Comparison of ENCODE assay signal across 9 cellular contexts in the genomic region with DNA sequence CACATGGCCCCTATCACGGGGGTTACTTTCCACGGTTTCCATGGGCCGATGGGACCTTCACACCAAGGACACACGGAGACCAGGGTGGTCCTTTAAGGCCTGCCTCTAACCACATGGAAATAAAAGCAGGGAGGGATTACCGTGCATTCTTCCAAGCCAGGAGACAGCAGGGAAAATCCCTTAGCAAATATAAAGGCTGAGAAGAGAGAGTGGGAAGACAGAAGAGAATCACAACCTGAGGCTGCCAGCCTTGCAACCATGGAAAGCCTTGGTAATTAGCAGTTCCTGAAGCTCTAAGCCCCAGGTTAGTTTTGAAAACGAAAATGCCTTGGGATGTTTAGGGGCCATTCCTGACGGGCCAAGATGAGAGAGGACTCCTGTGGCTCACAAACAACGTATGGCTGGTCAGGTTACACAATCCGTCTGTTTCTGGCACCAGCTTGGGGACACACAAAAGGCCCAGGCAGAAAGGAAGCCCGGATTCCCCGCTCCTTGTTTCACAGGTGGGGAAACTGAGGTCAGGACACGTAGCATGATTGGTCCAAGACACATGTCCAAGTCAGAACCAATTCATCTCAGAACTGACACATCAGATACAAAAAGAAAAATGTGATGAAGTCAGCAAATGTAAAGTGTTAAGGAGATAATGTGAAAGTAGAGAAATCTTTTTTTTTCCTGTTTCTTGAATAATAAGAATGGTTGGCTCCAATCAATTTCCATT. TPM values are rescaled to one million over a fixed set of nuclear protein-coding genes. Genes with fewer than 3 reads are reported as not detected.
DNase-seq lines count a peak whose midpoint lies in the region; ATAC-seq, FAIRE-seq and TF ChIP-seq lines count a peak whose summit lies in the region.
"Had no signal": no experiment of that assay in that cellular context is flagged by ENCODE, and none has a peak within 500 bp of the region (broad histone marks: within the 10 kb centered on the region; RNA-seq: fewer than 3 reads in every experiment).

No MANE protein-coding gene starts in this region.

- no peaks in the 10 kb centered on the region for H3K27me3 Mint-ChIP-seq in activated naive CD8-positive, alpha-beta T cell

- peaks cover 3% of the 10 kb centered on the region; the same call in 1 of the 2 replicates for H4K20me1 ChIP-seq in HepG2 (ENCODE audit: insufficient read depth, low read length)

- TF ChIP-seq EP300 in HepG2 (IDR thresholded peaks at IDR 0.05; ENCODE audit: low read depth in 2 of 2, low read length in 2 of 2) (no peak), HepG2 (CRISPR knock-in tag; IDR thresholded peaks at IDR 0.05; ENCODE audit: borderline replicate concordance) (no peak)

- H3K4me3 Mint-ChIP-seq in activated naive CD8-positive, alpha-beta T cell: peak overlapping the region; percentile 95

- intact Hi-C loops in HepG2 (cut with micrococcal nuclease; ENCODE audit: unreplicated experiment): no loop called here
- intact Hi-C loops in right lobe of liver (cut with DNase I): no loop called here

- peak overlapping the region; percentile 95 for H3K27ac Mint-ChIP-seq in activated naive CD8-positive, alpha-beta T cell

- in situ Hi-C loops in HepG2 (cut with HindIII; ENCODE audit: extremely low pct_ligation_motif_present, low pct_unique_long_range_greater_than_20kb): no loop called here
- in situ Hi-C loops in GM13977 (cut with MboI; ENCODE audit: low pct_unique_long_range_greater_than_20kb, low sequenced_read_pairs, unreplicated experiment): no loop called here

- no peak overlapping the region for H3K4me3 ChIP-seq in HepG2 (replicated peaks in 1 of 3; ENCODE audit: insufficient read depth in 1 of 3, low read depth in 2 of 3, low read length in 3 of 3)
- peak overlapping the region in 1 of 3 donors; percentile 63 for H3K4me3 ChIP-seq in right lobe of liver
- H3K4me3 ChIP-seq in mesodermal cell (ENCODE audit: extremely low read depth, insufficient read depth, low read length, poor library complexity, severe bottlenecking): peak overlapping the region; percentile 66

- DNase-seq in HepG2 (ENCODE audit: low spot score) (no peak), right lobe of liver (no peak), GM13977 (ENCODE audit: low spot score) (no peak), DMS79 (lab: John Stamatoyannopoulos, UW) (no peak), HuH-7.5 (ENCODE audit: low spot score) (no peak), NCI-H1105 treated with DMSO at 0.1 percent for 48 hours (lab: John Stamatoyannopoulos, UW) (no peak)
- DNase-seq: NCI-H187 had no signal

- H3K36me3 ChIP-seq in HepG2 (replicated peaks in 1 of 2; ENCODE audit: control insufficient read depth in 1 of 2, insufficient read depth in 2 of 2, low read length in 2 of 2) (no peaks in the 10 kb centered on the region), right lobe of liver (no peaks in the 10 kb centered on the region), mesodermal cell (ENCODE audit: control insufficient read depth, insufficient read depth, low read length) (peaks cover 8% of the 10 kb centered on the region)

- TF ChIP-seq POLR2A in HepG2 (IDR thresholded peaks at IDR 0.05; ENCODE audit: insufficient read depth in 1 of 2, low read depth in 2 of 2, low read length in 2 of 2) (no peak), right lobe of liver (IDR thresholded peaks at IDR 0.05) (no peak)

- H3K4me1 ChIP-seq in HepG2 (ENCODE audit: insufficient read depth, low read length) (no peaks in the 10 kb centered on the region), right lobe of liver (no peaks in the 10 kb centered on the region), mesodermal cell (ENCODE audit: control insufficient read depth, insufficient read depth, low read length, poor library complexity, severe bottlenecking) (peaks cover 24% of the 10 kb centered on the region)

- CTCF ChIA-PET in HepG2 (lab: Yijun Ruan, JAX; ENCODE audit: low intra/inter-chr PET ratio, low total read pairs): no interaction called here

- no peak overlapping the region for H3K4me2 ChIP-seq in HepG2 (ENCODE audit: low read depth, low read length)

- H3K9me3 Mint-ChIP-seq in activated naive CD8-positive, alpha-beta T cell (ENCODE audit: low read depth): no peaks in the 10 kb centered on the region

- no peak for ATAC-seq in HepG2
- ATAC-seq in right lobe of liver: no peak

- H3K27me3 ChIP-seq in HepG2 (ENCODE audit: control insufficient read depth in 1 of 2, insufficient read depth in 2 of 2, low read length in 2 of 2) (peaks cover 27 to 92% of the 10 kb centered on the region in 2 experiments), right lobe of liver (no peaks in the 10 kb centered on the region)

- no peak overlapping the region for H2AFZ ChIP-seq in HepG2 (ENCODE audit: low read length)

- no peaks in the 10 kb centered on the region for H3K79me2 ChIP-seq in HepG2 (ENCODE audit: insufficient read depth, low read length)

- H3K4me1 Mint-ChIP-seq in activated naive CD8-positive, alpha-beta T cell (ENCODE audit: low read depth): peaks cover 66% of the 10 kb centered on the region

- TF ChIP-seq CTCF in HepG2 (CRISPR knock-in tag; IDR thresholded peaks at IDR 0.05): no peak
- no peak for TF ChIP-seq CTCF in right lobe of liver (IDR thresholded peaks at IDR 0.05)
- no peak for TF ChIP-seq CTCF in GM13977 (IDR thresholded peaks at IDR 0.05; ENCODE audit: extremely low read depth, insufficient read depth, missing control alignments)

- no peak for FAIRE-seq in HepG2 (lab: Jason Lieb, UNC)

- H3K9me3 ChIP-seq in HepG2 (ENCODE audit: low read length): no peaks in the 10 kb centered on the region
- H3K9me3 ChIP-seq in right lobe of liver: no peaks in the 10 kb centered on the region
- no peaks in the 10 kb centered on the region for H3K9me3 ChIP-seq in mesodermal cell (ENCODE audit: control insufficient read depth, low read length)

- no peak overlapping the region for H3K9ac ChIP-seq in HepG2 (ENCODE audit: insufficient read depth, low read depth, low read length)

- POLR2A ChIA-PET in HepG2 (lab: Yijun Ruan, JAX): no interaction called here

- no peak overlapping the region for H3K27ac ChIP-seq in HepG2 (ENCODE audit: extremely low read length, insufficient read depth, low read length)
- H3K27ac ChIP-seq in right lobe of liver: no peak overlapping the region
- no peak overlapping the region for H3K27ac ChIP-seq in mesodermal cell (ENCODE audit: low read depth, low read length, severe bottlenecking)

- no TSS peak for BruUV-seq in HepG2 (replicated peaks; lab: Mats Ljungman, UMichigan)

- H3K36me3 Mint-ChIP-seq in activated naive CD8-positive, alpha-beta T cell: no peaks in the 10 kb centered on the region

- WGBS in HepG2 (ENCODE audit: low lambda C conversion rate): 8% methylated on average over 12 of the region's 12 CpGs
- WGBS in right lobe of liver (ENCODE audit: insufficient coverage, low coverage, low lambda C conversion rate, missing lambda C conversion rate): 44% methylated on average over 11 of the region's 12 CpGs
- 41 to 46% methylated on average over 8 to 9 of the region's 12 CpGs for WGBS in mesodermal cell (ENCODE audit: insufficient coverage in 2 of 2), 2 experiments

- no peak for TF ChIP-seq RAD21 in HepG2 (CRISPR knock-in tag; IDR thresholded peaks at IDR 0.05)

TF ChIP-seq in HepG2, 621 proteins besides CTCF, POLR2A, EP300 and RAD21 (continues in another document):
- TF ChIP-seq MAFK (conservative IDR thresholded peaks at IDR 0.05 in 1 of 2, IDR thresholded peaks at IDR 0.05 in 1 of 2; ENCODE audit: low read length in 2 of 2): peak; percentile 97 to 98
- TF ChIP-seq TRIM24 (CRISPR knock-in tag; IDR thresholded peaks at IDR 0.05): no peak
- TF ChIP-seq, protein P1, sequence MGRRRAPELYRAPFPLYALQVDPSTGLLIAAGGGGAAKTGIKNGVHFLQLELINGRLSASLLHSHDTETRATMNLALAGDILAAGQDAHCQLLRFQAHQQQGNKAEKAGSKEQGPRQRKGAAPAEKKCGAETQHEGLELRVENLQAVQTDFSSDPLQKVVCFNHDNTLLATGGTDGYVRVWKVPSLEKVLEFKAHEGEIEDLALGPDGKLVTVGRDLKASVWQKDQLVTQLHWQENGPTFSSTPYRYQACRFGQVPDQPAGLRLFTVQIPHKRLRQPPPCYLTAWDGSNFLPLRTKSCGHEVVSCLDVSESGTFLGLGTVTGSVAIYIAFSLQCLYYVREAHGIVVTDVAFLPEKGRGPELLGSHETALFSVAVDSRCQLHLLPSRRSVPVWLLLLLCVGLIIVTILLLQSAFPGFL (CRISPR knock-in tag; IDR thresholded peaks at IDR 0.05): no peak
- TF ChIP-seq MEIS1 (CRISPR knock-in tag; IDR thresholded peaks at IDR 0.05; ENCODE audit: borderline replicate concordance): no peak

RNA-seq across cellular contexts. Expression of gene PREX1, which starts 2.8 kb away (rescaled TPM):
- total RNA-seq in HepG2 (2016; rRNA removed; fragmentation: Illumina TruSeq; extraction: Trizol) (0.02 and 0.06 TPM in 2 replicates), right lobe of liver (10 to 100 TPM in 2 of 6 experiments, 1 to 10 TPM in 4; 4.4 to 11.1 (median 8.7) TPM)
- under 0.01 TPM in 1 of 2 replicates, not detected in the other for total RNA-seq in HepG2 (2016; cell fraction: cytosol; rRNA removed; fragmentation: Illumina TruSeq; extraction: Trizol; ENCODE audit: low read depth)
- total RNA-seq in HepG2 (2016; cell fraction: insoluble cytoplasmic fraction; rRNA removed; fragmentation: Illumina TruSeq; extraction: Trizol): 0.02 TPM in 1 of 2 replicates, not detected in the other
- 0.03 and 0.56 TPM in 2 replicates for total RNA-seq in HepG2 (2016; cell fraction: membrane; rRNA removed; fragmentation: Illumina TruSeq; extraction: Trizol)
- not detected in 2 replicates for total RNA-seq in HepG2 (2016; cell fraction: nucleus; rRNA removed; fragmentation: Illumina TruSeq; extraction: Trizol)
- polyA plus RNA-seq in HepG2 (2011; rRNA removed): 0.04 and 0.05 TPM in 2 replicates
- 0.03 and 0.07 TPM in 2 replicates for polyA plus RNA-seq in HepG2 (2011; cell fraction: cytosol; rRNA removed)
- 0.17 and 0.19 TPM in 2 replicates for polyA plus RNA-seq in HepG2 (2011; cell fraction: nucleus; rRNA removed)
- polyA plus RNA-seq in HepG2 (2012): 0.03 and 0.05 TPM in 2 replicates
- 0.02 TPM in 1 of 2 replicates, not detected in the other for polyA plus RNA-seq in HepG2 (2016; cell fraction: cytosol; fragmentation: Illumina TruSeq; extraction: Trizol; ENCODE audit: low read depth)
- not detected in 2 replicates for polyA plus RNA-seq in HepG2 (2016; cell fraction: insoluble cytoplasmic fraction; fragmentation: Illumina TruSeq; extraction: Trizol; ENCODE audit: low read depth)
- not detected in 2 replicates for polyA plus RNA-seq in HepG2 (2016; cell fraction: membrane; fragmentation: Illumina TruSeq; extraction: Trizol; ENCODE audit: low read depth)
- not detected in 2 replicates for polyA plus RNA-seq in HepG2 (2016; cell fraction: nucleus; fragmentation: Illumina TruSeq; extraction: Trizol; ENCODE audit: insufficient read depth, low read depth)
- 0.08 and 15.2 TPM in 2 replicates for polyA minus RNA-seq in HepG2 (2011; rRNA and poly(A)+ RNA removed; ENCODE audit: low replicate concordance)
- polyA minus RNA-seq in HepG2 (2011; cell fraction: cytosol; rRNA and poly(A)+ RNA removed): 0.20 and 0.44 TPM in 2 replicates
- polyA minus RNA-seq in HepG2 (2011; cell fraction: nucleus; rRNA and poly(A)+ RNA removed): 0.12 and 0.13 TPM in 2 replicates
- 53.5 TPM for polyA plus RNA-seq in mesodermal cell (2013, experiment 1 of 2)
- 34.1 TPM for polyA plus RNA-seq in mesodermal cell (2013, experiment 2 of 2)
